In the genomic region with DNA sequence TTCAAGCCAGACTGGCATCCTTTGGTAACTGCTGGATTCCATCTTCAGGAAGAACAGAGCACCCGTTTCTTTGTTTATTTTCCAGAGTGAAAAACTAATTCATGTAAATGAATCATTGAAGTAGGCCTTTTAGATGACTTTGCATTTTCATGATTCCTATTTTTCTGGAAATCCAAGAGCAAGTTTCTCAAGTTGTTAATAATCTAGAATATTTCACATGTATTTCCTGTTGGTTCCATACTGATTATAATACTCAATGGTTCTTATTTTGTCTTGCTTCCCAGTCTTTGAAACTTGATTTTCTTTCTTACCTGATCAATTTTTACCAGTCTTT, we compare ENCODE assay signal across 3 cellular contexts.
TF ChIP-seq lines count a peak whose summit lies in the region.

No MANE protein-coding gene starts in this region.

TF ChIP-seq in A549, 52 proteins besides CTCF, POLR2A, EP300 and RAD21:
- no peak for TF ChIP-seq EHMT2 (IDR thresholded peaks at IDR 0.05; ENCODE audit: low read depth)
- TF ChIP-seq MAFK (IDR thresholded peaks at IDR 0.05; ENCODE audit: partially characterized antibody): peak; percentile 76
- no peak for TF ChIP-seq EHF (CRISPR knock-in tag; IDR thresholded peaks at IDR 0.05)

TF ChIP-seq in IMR-90, 13 proteins besides CTCF, POLR2A, EP300 and RAD21:
- TF ChIP-seq NFE2L2 (IDR thresholded peaks at IDR 0.05; ENCODE audit: low read depth, low read length) (peak; percentile 66), MAFK (IDR thresholded peaks at IDR 0.05; ENCODE audit: low read depth, low read length) (peak; percentile 73), FOS (IDR thresholded peaks at IDR 0.05; ENCODE audit: low read depth, low read length) (no peak), MXI1 (IDR thresholded peaks at IDR 0.05; ENCODE audit: borderline replicate concordance, low read depth, low read length) (no peak), SMC3 (IDR thresholded peaks at IDR 0.05; ENCODE audit: low read depth, low read length) (no peak), RFX5 (IDR thresholded peaks at IDR 0.05; ENCODE audit: low read depth, low read length) (no peak), MAZ (IDR thresholded peaks at IDR 0.05; ENCODE audit: borderline replicate concordance, low read depth, low read length) (no peak), CEBPB (IDR thresholded peaks at IDR 0.05; ENCODE audit: low read depth, low read length) (no peak), USF2 (IDR thresholded peaks at IDR 0.05; ENCODE audit: low read depth, low read length) (no peak), CHD1 (IDR thresholded peaks at IDR 0.05; ENCODE audit: low read depth, low read length) (no peak), ELK1 (IDR thresholded peaks at IDR 0.05; ENCODE audit: borderline replicate concordance, low read depth, low read length) (no peak), RCOR1 (IDR thresholded peaks at IDR 0.05; ENCODE audit: insufficient replicate concordance, low read length) (no peak), BHLHE40 (IDR thresholded peaks at IDR 0.05; ENCODE audit: low read depth, low read length) (no peak)

TF ChIP-seq in K562, 482 proteins besides CTCF, POLR2A, EP300 and RAD21:
- TF ChIP-seq NFE2 (IDR thresholded peaks at IDR 0.05; ENCODE audit: low read depth) (peak; percentile 64; the same call in 1 of the 2 replicates), ZNF146 (CRISPR knock-in tag; IDR thresholded peaks at IDR 0.05; ENCODE audit: unreplicated experiment) (no peak), CEBPB (tag; IDR thresholded peaks at IDR 0.05) (no peak), ZNF316 (IDR thresholded peaks at IDR 0.05) (peak; percentile 96), LCOR (CRISPR knock-in tag; IDR thresholded peaks at IDR 0.05) (no peak), NFE2L1 (tag; IDR thresholded peaks at IDR 0.05; ENCODE audit: borderline replicate concordance, low read depth) (peak; percentile 57; the same call in 1 of the 2 replicates), CREB3L1 (IDR thresholded peaks at IDR 0.05; ENCODE audit: borderline replicate concordance, low read depth) (no peak), MAFF (IDR thresholded peaks at IDR 0.05; ENCODE audit: low read length) (peak; percentile 85), C11orf30 (IDR thresholded peaks at IDR 0.05; ENCODE audit: low read depth) (peak; percentile 94), RUNX1 (IDR thresholded peaks at IDR 0.05; ENCODE audit: low read depth) (no peak), MAFK (IDR thresholded peaks at IDR 0.05; ENCODE audit: low read length) (peak; percentile 68), POLR2AphosphoS2 (IDR thresholded peaks at IDR 0.05; ENCODE audit: low read length) (no peak), TBL1XR1 (IDR thresholded peaks at IDR 0.05; ENCODE audit: low read length in 2 of 2) (no peak), MAFG (tag; conservative IDR thresholded peaks at IDR 0.05) (peak; percentile 92), RBM17 (IDR thresholded peaks at IDR 0.05; ENCODE audit: borderline replicate concordance, low read depth, low read length) (no peak), AFF4 (CRISPR knock-in tag; IDR thresholded peaks at IDR 0.05) (no peak), NFXL1 (CRISPR knock-in tag; IDR thresholded peaks at IDR 0.05) (no peak)
- TF ChIP-seq, protein P1, sequence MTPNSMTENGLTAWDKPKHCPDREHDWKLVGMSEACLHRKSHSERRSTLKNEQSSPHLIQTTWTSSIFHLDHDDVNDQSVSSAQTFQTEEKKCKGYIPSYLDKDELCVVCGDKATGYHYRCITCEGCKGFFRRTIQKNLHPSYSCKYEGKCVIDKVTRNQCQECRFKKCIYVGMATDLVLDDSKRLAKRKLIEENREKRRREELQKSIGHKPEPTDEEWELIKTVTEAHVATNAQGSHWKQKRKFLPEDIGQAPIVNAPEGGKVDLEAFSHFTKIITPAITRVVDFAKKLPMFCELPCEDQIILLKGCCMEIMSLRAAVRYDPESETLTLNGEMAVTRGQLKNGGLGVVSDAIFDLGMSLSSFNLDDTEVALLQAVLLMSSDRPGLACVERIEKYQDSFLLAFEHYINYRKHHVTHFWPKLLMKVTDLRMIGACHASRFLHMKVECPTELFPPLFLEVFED (CRISPR knock-in tag; conservative IDR thresholded peaks at IDR 0.05): no peak
- TF ChIP-seq, protein P2, sequence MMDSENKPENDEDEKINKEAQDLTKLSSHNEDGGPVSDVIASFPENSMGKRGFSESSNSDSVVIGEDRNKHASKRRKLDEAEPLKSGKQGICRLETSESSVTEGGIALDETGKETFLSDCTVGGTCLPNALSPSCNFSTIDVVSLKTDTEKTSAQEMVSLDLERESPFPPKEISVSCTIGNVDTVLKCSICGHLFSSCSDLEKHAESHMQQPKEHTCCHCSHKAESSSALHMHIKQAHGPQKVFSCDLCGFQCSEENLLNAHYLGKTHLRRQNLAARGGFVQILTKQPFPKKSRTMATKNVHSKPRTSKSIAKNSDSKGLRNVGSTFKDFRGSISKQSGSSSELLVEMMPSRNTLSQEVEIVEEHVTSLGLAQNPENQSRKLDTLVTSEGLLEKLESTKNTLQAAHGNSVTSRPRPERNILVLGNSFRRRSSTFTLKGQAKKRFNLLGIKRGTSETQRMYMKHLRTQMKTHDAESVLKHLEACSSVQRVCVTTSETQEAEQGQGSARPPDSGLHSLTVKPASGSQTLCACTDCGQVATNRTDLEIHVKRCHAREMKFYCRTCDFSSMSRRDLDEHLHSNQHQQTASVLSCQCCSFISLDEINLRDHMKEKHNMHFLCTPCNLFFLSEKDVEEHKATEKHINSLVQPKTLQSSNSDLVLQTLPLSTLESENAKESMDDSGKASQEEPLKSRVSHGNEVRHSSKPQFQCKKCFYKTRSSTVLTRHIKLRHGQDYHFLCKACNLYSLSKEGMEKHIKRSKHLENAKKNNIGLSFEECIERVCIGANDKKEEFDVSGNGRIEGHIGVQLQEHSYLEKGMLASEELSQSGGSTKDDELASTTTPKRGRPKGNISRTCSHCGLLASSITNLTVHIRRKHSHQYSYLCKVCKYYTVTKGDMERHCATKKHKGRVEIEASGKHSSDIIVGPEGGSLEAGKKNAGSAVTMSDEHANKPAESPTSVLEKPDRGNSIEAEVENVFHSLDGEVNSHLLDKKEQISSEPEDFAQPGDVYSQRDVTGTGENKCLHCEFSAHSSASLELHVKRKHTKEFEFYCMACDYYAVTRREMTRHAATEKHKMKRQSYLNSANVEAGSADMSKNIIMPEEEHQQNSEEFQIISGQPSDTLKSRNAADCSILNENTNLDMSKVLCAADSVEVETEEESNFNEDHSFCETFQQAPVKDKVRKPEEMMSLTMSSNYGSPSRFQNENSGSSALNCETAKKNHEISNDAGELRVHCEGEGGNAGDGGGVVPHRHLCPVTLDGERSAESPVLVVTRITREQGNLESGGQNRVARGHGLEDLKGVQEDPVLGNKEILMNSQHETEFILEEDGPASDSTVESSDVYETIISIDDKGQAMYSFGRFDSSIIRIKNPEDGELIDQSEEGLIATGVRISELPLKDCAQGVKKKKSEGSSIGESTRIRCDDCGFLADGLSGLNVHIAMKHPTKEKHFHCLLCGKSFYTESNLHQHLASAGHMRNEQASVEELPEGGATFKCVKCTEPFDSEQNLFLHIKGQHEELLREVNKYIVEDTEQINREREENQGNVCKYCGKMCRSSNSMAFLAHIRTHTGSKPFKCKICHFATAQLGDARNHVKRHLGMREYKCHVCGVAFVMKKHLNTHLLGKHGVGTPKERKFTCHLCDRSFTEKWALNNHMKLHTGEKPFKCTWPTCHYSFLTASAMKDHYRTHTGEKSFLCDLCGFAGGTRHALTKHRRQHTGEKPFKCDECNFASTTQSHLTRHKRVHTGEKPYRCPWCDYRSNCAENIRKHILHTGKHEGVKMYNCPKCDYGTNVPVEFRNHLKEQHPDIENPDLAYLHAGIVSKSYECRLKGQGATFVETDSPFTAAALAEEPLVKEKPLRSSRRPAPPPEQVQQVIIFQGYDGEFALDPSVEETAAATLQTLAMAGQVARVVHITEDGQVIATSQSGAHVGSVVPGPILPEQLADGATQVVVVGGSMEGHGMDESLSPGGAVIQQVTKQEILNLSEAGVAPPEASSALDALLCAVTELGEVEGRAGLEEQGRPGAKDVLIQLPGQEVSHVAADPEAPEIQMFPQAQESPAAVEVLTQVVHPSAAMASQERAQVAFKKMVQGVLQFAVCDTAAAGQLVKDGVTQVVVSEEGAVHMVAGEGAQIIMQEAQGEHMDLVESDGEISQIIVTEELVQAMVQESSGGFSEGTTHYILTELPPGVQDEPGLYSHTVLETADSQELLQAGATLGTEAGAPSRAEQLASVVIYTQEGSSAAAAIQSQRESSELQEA (IDR thresholded peaks at IDR 0.05; ENCODE audit: low read depth): no peak
- TF ChIP-seq, protein P3, sequence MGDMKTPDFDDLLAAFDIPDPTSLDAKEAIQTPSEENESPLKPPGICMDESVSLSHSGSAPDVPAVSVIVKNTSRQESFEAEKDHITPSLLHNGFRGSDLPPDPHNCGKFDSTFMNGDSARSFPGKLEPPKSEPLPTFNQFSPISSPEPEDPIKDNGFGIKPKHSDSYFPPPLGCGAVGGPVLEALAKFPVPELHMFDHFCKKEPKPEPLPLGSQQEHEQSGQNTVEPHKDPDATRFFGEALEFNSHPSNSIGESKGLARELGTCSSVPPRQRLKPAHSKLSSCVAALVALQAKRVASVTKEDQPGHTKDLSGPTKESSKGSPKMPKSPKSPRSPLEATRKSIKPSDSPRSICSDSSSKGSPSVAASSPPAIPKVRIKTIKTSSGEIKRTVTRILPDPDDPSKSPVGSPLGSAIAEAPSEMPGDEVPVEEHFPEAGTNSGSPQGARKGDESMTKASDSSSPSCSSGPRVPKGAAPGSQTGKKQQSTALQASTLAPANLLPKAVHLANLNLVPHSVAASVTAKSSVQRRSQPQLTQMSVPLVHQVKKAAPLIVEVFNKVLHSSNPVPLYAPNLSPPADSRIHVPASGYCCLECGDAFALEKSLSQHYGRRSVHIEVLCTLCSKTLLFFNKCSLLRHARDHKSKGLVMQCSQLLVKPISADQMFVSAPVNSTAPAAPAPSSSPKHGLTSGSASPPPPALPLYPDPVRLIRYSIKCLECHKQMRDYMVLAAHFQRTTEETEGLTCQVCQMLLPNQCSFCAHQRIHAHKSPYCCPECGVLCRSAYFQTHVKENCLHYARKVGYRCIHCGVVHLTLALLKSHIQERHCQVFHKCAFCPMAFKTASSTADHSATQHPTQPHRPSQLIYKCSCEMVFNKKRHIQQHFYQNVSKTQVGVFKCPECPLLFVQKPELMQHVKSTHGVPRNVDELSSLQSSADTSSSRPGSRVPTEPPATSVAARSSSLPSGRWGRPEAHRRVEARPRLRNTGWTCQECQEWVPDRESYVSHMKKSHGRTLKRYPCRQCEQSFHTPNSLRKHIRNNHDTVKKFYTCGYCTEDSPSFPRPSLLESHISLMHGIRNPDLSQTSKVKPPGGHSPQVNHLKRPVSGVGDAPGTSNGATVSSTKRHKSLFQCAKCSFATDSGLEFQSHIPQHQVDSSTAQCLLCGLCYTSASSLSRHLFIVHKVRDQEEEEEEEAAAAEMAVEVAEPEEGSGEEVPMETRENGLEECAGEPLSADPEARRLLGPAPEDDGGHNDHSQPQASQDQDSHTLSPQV (IDR thresholded peaks at IDR 0.05): no peak
